ENCODE assay signal across 19 cellular contexts in the genomic region with DNA sequence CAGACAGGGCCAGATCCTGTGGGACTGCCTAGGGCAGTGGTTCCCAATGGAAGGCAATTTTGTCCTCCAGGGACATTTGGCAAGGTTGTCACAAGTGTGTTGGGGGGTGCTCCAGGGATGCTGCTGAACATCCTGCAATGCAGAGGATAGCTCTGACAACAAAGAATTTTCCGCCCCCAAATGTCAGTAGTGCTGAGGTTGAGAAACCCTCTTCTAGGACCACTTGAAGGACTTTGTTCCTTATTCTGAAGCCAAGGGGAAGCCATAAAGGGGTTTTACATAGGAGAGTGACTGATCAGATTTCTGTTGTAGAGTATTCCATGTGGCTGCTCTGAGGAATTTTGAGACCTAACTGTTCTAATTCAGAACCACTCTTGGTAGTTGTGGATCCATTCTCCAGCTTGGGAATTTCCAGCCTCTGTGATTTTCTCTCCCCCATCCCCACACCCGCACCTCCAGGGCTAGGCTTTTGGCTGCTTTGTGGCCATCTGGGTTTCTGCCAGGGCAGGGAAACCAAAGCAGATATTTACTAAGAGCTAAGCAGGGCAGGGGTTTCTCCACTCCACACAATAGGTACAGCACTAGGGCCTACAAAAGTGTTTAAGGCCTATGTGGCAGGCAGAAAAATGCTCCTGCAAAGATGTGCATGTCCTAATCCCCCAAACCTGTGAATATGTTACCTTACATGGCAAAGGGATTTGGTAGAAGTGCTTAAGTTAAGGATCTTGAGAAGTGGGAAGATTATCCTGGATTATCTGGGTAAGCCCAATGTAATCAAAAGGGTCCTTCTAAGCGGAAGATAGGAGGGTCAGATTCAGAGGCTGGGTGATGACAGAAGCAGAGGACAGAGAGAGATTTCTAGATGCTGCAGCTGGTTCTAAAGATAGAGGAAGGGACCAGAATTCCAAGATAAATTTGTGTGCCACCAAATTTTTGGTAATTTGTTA.
A peak's percentile ranks its signal among the peaks of the same experiment; 100 is the strongest.
DNase-seq lines count a peak whose midpoint lies in the region; ATAC-seq and TF ChIP-seq lines count a peak whose summit lies in the region.
"Had no signal": no experiment of that assay in that cellular context is flagged by ENCODE, and none has a peak within 500 bp of the region (broad histone marks: within the 10 kb centered on the region; RNA-seq: fewer than 3 reads in every experiment).

No MANE protein-coding gene starts in this region.

- peaks cover 9% of the 10 kb centered on the region for H3K36me3 Mint-ChIP-seq in stimulated activated memory B cell treated with anti-CD40 and anti-IgM and Interleukin-4, amounts not matched to agents 10 μg/mL and 1 μg/mL and 100 μg/mL, for 72 hours

- H3K9me3 Mint-ChIP-seq in stimulated activated memory B cell treated with anti-CD40 and anti-IgM and Interleukin-4, amounts not matched to agents 10 μg/mL and 1 μg/mL and 100 μg/mL, for 72 hours = peaks cover 8% of the 10 kb centered on the region

- H3K36me3 ChIP-seq in ectodermal cell (ENCODE audit: control insufficient read depth, insufficient read depth, low read length) = no peaks in the 10 kb centered on the region
- H3K36me3 ChIP-seq: BLaER1 treated with 17β-estradiol and CSF1 and Interleukin-3, amounts not matched to agents 10 nM and 100 nM; HAP-1; MG63 had no signal

- no peaks in the 10 kb centered on the region for H3K4me1 ChIP-seq in ectodermal cell (ENCODE audit: control insufficient read depth, insufficient read depth, low read length)

- H3K4me3 Mint-ChIP-seq in stimulated activated memory B cell treated with anti-CD40 and anti-IgM and Interleukin-4, amounts not matched to agents 10 μg/mL and 1 μg/mL and 100 μg/mL, for 72 hours = no peak overlapping the region
- H3K4me3 Mint-ChIP-seq: CD8-positive, alpha-beta T cell had no signal

- POLR2A ChIA-PET in RWPE1 (lab: Yijun Ruan, JAX; ENCODE audit: low non-redundant PET) = no interaction called here

- no peak overlapping the region for H3K27ac Mint-ChIP-seq in stimulated activated memory B cell treated with anti-CD40 and anti-IgM and Interleukin-4, amounts not matched to agents 10 μg/mL and 1 μg/mL and 100 μg/mL, for 72 hours
- H3K27ac Mint-ChIP-seq: CD8-positive, alpha-beta T cell had no signal

- peak; percentile 51 for ATAC-seq in stimulated activated memory B cell treated with anti-CD40 and anti-IgM and Interleukin-4, amounts not matched to agents 10 μg/mL and 1 μg/mL and 100 μg/mL, for 72 hours
- ATAC-seq: CD8-positive, alpha-beta T cell had no signal

- H3K27ac ChIP-seq in ectodermal cell (ENCODE audit: insufficient read depth, low read depth, low read length, poor library complexity, severe bottlenecking) (peak overlapping the region; percentile 38), RWPE1 (no peak overlapping the region)
- H3K27ac ChIP-seq: BLaER1 treated with 17β-estradiol and CSF1 and Interleukin-3, amounts not matched to agents 10 nM and 100 nM had no signal

- peaks cover 7% of the 10 kb centered on the region for H3K4me1 Mint-ChIP-seq in stimulated activated memory B cell treated with anti-CD40 and anti-IgM and Interleukin-4, amounts not matched to agents 10 μg/mL and 1 μg/mL and 100 μg/mL, for 72 hours

- CTCF ChIA-PET in RWPE1 (lab: Yijun Ruan, JAX) = interaction anchor here (0.6 kb wide), 1 partner anchor 325 kb away, joined by 3 read pairs; no protein-coding TSS in a partner anchor

- H3K9me3 ChIP-seq in ectodermal cell (ENCODE audit: control insufficient read depth, low read length) = no peaks in the 10 kb centered on the region
- H3K9me3 ChIP-seq: SK-N-SH had no signal

- 87 to 88% methylated on average over 3 of the region's 3 CpGs for WGBS in ectodermal cell, 2 experiments

- no peaks in the 10 kb centered on the region for H3K27me3 ChIP-seq in ectodermal cell (ENCODE audit: control insufficient read depth, insufficient read depth, low read length, poor library complexity, severe bottlenecking)
- H3K27me3 ChIP-seq: BLaER1 treated with 17β-estradiol and CSF1 and Interleukin-3, amounts not matched to agents 10 nM and 100 nM; MG63 had no signal

- TF ChIP-seq CTCF in RWPE1 (conservative IDR thresholded peaks at IDR 0.05; ENCODE audit: low read depth) (no peak), foreskin fibroblast (IDR thresholded peaks at IDR 0.05; ENCODE audit: low read depth, low read length) (no peak)

- H3K4me3 ChIP-seq in ectodermal cell (ENCODE audit: insufficient read depth, low read depth, low read length) (no peak overlapping the region), foreskin fibroblast (ENCODE audit: low read depth in 1 of 2, low read length in 2 of 2) (no peak overlapping the region)
- H3K4me3 ChIP-seq: BLaER1 treated with 17β-estradiol and CSF1 and Interleukin-3, amounts not matched to agents 10 nM and 100 nM; HAP-1; MG63 had no signal

- no peaks in the 10 kb centered on the region for H3K27me3 Mint-ChIP-seq in stimulated activated memory B cell treated with anti-CD40 and anti-IgM and Interleukin-4, amounts not matched to agents 10 μg/mL and 1 μg/mL and 100 μg/mL, for 72 hours

- DNase-seq in D341Med (ENCODE audit: low spot score) (peak; percentile 57), NCI-H82 (lab: John Stamatoyannopoulos, UW) (peak; percentile 99), nucleus accumbens (lab: John Stamatoyannopoulos, UW) (no peak), RWPE1 (ENCODE audit: low spot score) (no peak), foreskin fibroblast (no peak)
- DNase-seq: CD8-positive, alpha-beta T cell; DMS79; IMR-90; Kasumi-1; MG63; NCI-H1092; NCI-H1436 treated with DMSO at 0.1 percent for 48 hours; NCI-H2029; SHP77 treated with DMSO at 0.1 percent for 48 hours had no signal

Comparison
In these comparisons a context has a peak if more than half of its experiments do, and no peak if none do; other contexts are left out.
1. DNase-seq: peak in D341Med (single experiment) and NCI-H82 (single experiment); none in nucleus accumbens (0 of 56), RWPE1 (single experiment) and foreskin fibroblast (0 of 2).